In genomic region chrX:1451676-1452496, GRCh38 we compare ENCODE assay signal across 9 cellular contexts. TPM values are rescaled to one million over a fixed set of nuclear protein-coding genes. Genes with fewer than 3 reads are reported as not detected.
DNase-seq lines count a peak whose midpoint lies in the region; ATAC-seq and TF ChIP-seq lines count a peak whose summit lies in the region.
"Had no signal": no experiment of that assay in that cellular context is flagged by ENCODE, and none has a peak within 500 bp of the region (broad histone marks: within the 10 kb centered on the region; RNA-seq: fewer than 3 reads in every experiment).

No MANE protein-coding gene starts in this region.

- H3K9me3 ChIP-seq in iPS DF 6.9 (ENCODE audit: control insufficient read depth, insufficient read depth, low read length) (no peaks in the 10 kb centered on the region), spleen (peaks cover 0 to 10% (median 0%) of the 10 kb centered on the region in 8 donors)

- peak overlapping the region; percentile 87 for H3K27ac Mint-ChIP-seq in activated T-helper 1 cell treated with anti-CD3 and anti-CD28 coated beads, Interleukin-12 subunit alpha, Interleukin-12 subunit beta, Interleukin-2, Interleukin-4 antibody, amounts not matched to agents 30 ng/mL and 10 ng/mL and 1 ng/mL, durations not matched to agents 14 hours and 24 hours and 36 hours

- H3K4me1 ChIP-seq in iPS DF 6.9 (ENCODE audit: control insufficient read depth, insufficient read depth, low read length) = no peaks in the 10 kb centered on the region
- H3K4me1 ChIP-seq in spleen = peaks cover 4 to 43% (median 19%) of the 10 kb centered on the region in 6 donors

- H3K36me3 Mint-ChIP-seq in activated T-helper 1 cell treated with anti-CD3 and anti-CD28 coated beads, Interleukin-12 subunit alpha, Interleukin-12 subunit beta, Interleukin-2, Interleukin-4 antibody, amounts not matched to agents 30 ng/mL and 10 ng/mL and 1 ng/mL, durations not matched to agents 14 hours and 24 hours and 36 hours (ENCODE audit: low read depth) = peaks cover 31% of the 10 kb centered on the region

- peaks cover 13% of the 10 kb centered on the region for H3K4me1 Mint-ChIP-seq in activated T-helper 1 cell treated with anti-CD3 and anti-CD28 coated beads, Interleukin-12 subunit alpha, Interleukin-12 subunit beta, Interleukin-2, Interleukin-4 antibody, amounts not matched to agents 30 ng/mL and 10 ng/mL and 1 ng/mL, durations not matched to agents 14 hours and 24 hours and 36 hours (ENCODE audit: low read depth)

- TF ChIP-seq POLR2A in spleen (IDR thresholded peaks at IDR 0.05) = no peak

- peaks cover 33% of the 10 kb centered on the region for H3K9me3 Mint-ChIP-seq in activated T-helper 1 cell treated with anti-CD3 and anti-CD28 coated beads, Interleukin-12 subunit alpha, Interleukin-12 subunit beta, Interleukin-2, Interleukin-4 antibody, amounts not matched to agents 30 ng/mL and 10 ng/mL and 1 ng/mL, durations not matched to agents 14 hours and 24 hours and 36 hours

- H3K36me3 ChIP-seq in iPS DF 6.9 (ENCODE audit: control insufficient read depth, insufficient read depth, low read length) (peaks cover 11% of the 10 kb centered on the region; the same call in 1 of the 2 replicates), spleen (no peaks in the 10 kb centered on the region)

- no peaks in the 10 kb centered on the region for H3K27me3 ChIP-seq in iPS DF 6.9 (ENCODE audit: control insufficient read depth, insufficient read depth, low read length)
- H3K27me3 ChIP-seq in spleen (replicated peaks in 1 of 7) = no peaks in the 10 kb centered on the region

- intact Hi-C loops in activated T-helper 1 cell treated with anti-CD3 and anti-CD28 coated beads, Interleukin-12 subunit alpha, Interleukin-12 subunit beta, Interleukin-2, Interleukin-4 antibody, amounts not matched to agents 30 ng/mL and 10 ng/mL and 1 ng/mL, durations not matched to agents 14 hours and 24 hours and 36 hours (cut with micrococcal nuclease) = loop anchor here (5.0 kb wide), 5 partner anchors 40 to 1260 kb away; partner anchors contain the start of genes DHRSX and ZBED1
- intact Hi-C loops in spleen (cut with DNase I; ENCODE audit: low total_unique reads) = loop anchor here (10.0 kb wide), 1 partner anchor 123 kb away; no protein-coding TSS in a partner anchor

- no peak for DNase-seq in HFF-Myc (ENCODE audit: extremely low read depth, low read depth)
- no peak for DNase-seq in activated T-helper 1 cell treated with anti-CD3 and anti-CD28 coated beads, Interleukin-12 subunit alpha, Interleukin-12 subunit beta, Interleukin-2, Interleukin-4 antibody, amounts not matched to agents 30 ng/mL and 10 ng/mL and 1 ng/mL, durations not matched to agents 14 hours and 24 hours and 36 hours (ENCODE audit: low spot score)
- DNase-seq in iPS DF 6.9 (ENCODE audit: low read depth, low spot score) = no peak
- peak; percentile 87 for DNase-seq in spleen
- DNase-seq in Kasumi-1 (lab: John Stamatoyannopoulos, UW) = no peak
- no peak for DNase-seq in NCI-H2029 treated with DMSO at 0.1 percent for 48 hours (lab: John Stamatoyannopoulos, UW)
- DNase-seq: KG1 had no signal

- H3K27ac ChIP-seq in iPS DF 6.9 (ENCODE audit: low read length) (no peak overlapping the region), spleen (peak overlapping the region in 7 of 8 donors; percentile 63 to 97 (median 95))

- H3K4me3 ChIP-seq in HFF-Myc (replicated peaks; ENCODE audit: low read depth, low read length) (peak overlapping the region; percentile 69), iPS DF 6.9 (ENCODE audit: low read length) (peak overlapping the region; percentile 94), spleen (peak overlapping the region; percentile 70 to 98 (median 86))

- H3K4me3 Mint-ChIP-seq in activated T-helper 1 cell treated with anti-CD3 and anti-CD28 coated beads, Interleukin-12 subunit alpha, Interleukin-12 subunit beta, Interleukin-2, Interleukin-4 antibody, amounts not matched to agents 30 ng/mL and 10 ng/mL and 1 ng/mL, durations not matched to agents 14 hours and 24 hours and 36 hours = peak overlapping the region; percentile 84

- TF ChIP-seq CTCF in HFF-Myc (IDR thresholded peaks at IDR 0.05; ENCODE audit: low read depth, low read length, missing control alignments) (no peak), spleen (IDR thresholded peaks at IDR 0.05 in 8 of 11, conservative IDR thresholded peaks at IDR 0.05 in 3 of 11) (no peak)

- H3K27me3 Mint-ChIP-seq in activated T-helper 1 cell treated with anti-CD3 and anti-CD28 coated beads, Interleukin-12 subunit alpha, Interleukin-12 subunit beta, Interleukin-2, Interleukin-4 antibody, amounts not matched to agents 30 ng/mL and 10 ng/mL and 1 ng/mL, durations not matched to agents 14 hours and 24 hours and 36 hours (ENCODE audit: insufficient read depth) = no peaks in the 10 kb centered on the region

- no CpG with 5 or more reads among the region's 23 CpGs for WGBS in iPS DF 6.9 (ENCODE audit: insufficient coverage, insufficient read length)
- WGBS in spleen, 5 donors = 25 to 32% (median 30%) methylated on average over 23 of the region's 23 CpGs

- no peak for ATAC-seq in GM19351 (IDR thresholded peaks at IDR 0.05; ENCODE audit: unreplicated experiment)
- ATAC-seq in GM18517 (IDR thresholded peaks at IDR 0.05; ENCODE audit: unreplicated experiment) = no peak

RNA-seq across cellular contexts. Expression of gene ASMTL, which starts 0.8 kb away (rescaled TPM):
- total RNA-seq in activated T-helper 1 cell treated with anti-CD3 and anti-CD28 coated beads, Interleukin-12 subunit alpha, Interleukin-12 subunit beta, Interleukin-2, Interleukin-4 antibody, amounts not matched to agents 30 ng/mL and 10 ng/mL and 1 ng/mL, durations not matched to agents 14 hours and 24 hours and 36 hours = 45.4 and 48.0 TPM in 2 replicates
- total RNA-seq in spleen = 10 to 100 TPM; 21.3 to 35.5 (median 27.9) TPM
- polyA plus RNA-seq in spleen = 10 to 100 TPM; 25.0 to 28.8 (median 26.6) TPM

RNA-seq across cellular contexts. Expression of gene SLC25A6, which starts 60.0 kb away (rescaled TPM):
- 281 and 289 TPM in 2 replicates for total RNA-seq in activated T-helper 1 cell treated with anti-CD3 and anti-CD28 coated beads, Interleukin-12 subunit alpha, Interleukin-12 subunit beta, Interleukin-2, Interleukin-4 antibody, amounts not matched to agents 30 ng/mL and 10 ng/mL and 1 ng/mL, durations not matched to agents 14 hours and 24 hours and 36 hours
- 100 to 1,000 TPM; 255 to 309 (median 297) TPM for total RNA-seq in spleen
- polyA plus RNA-seq in spleen = 100 to 1,000 TPM; 396 to 443 (median 425) TPM
